Comparison of ENCODE assay signal across 15 cellular contexts in genomic region chr2:191670076-191670475, GRCh38. TPM values are rescaled to one million over a fixed set of nuclear protein-coding genes. Genes with fewer than 3 reads are reported as not detected.
DNase-seq lines count a peak whose midpoint lies in the region; ATAC-seq, FAIRE-seq and TF ChIP-seq lines count a peak whose summit lies in the region.
"Had no signal": no experiment of that assay in that cellular context is flagged by ENCODE, and none has a peak within 500 bp of the region (broad histone marks: within the 10 kb centered on the region; RNA-seq: fewer than 3 reads in every experiment).

No MANE protein-coding gene starts in this region.

- H2BK12ac ChIP-seq in H1 (ENCODE audit: low read depth, low read length): no peak overlapping the region

- H3K79me2 ChIP-seq in H1 (ENCODE audit: control insufficient read depth in 1 of 2, insufficient read depth in 2 of 2, low read length in 2 of 2): no peaks in the 10 kb centered on the region

- H3K18ac ChIP-seq in H1 (ENCODE audit: extremely low read depth, low read length): no peak overlapping the region

- TF ChIP-seq CTCF in H1 (IDR thresholded peaks at IDR 0.05; ENCODE audit: control extremely low read depth in 1 of 3, insufficient read depth in 1 of 3, low read depth in 1 of 3, low read length in 3 of 3) (no peak), upper lobe of left lung (IDR thresholded peaks at IDR 0.05) (no peak), esophagus squamous epithelium (IDR thresholded peaks at IDR 0.05) (no peak)

- H3K9me3 ChIP-seq in H1 (ENCODE audit: insufficient read depth in 2 of 2, low read depth in 1 of 2, low read length in 1 of 2) (no peaks in the 10 kb centered on the region), upper lobe of left lung (no peaks in the 10 kb centered on the region), esophagus squamous epithelium (no peaks in the 10 kb centered on the region)
- H3K9me3 ChIP-seq: gastroesophageal sphincter had no signal

- H3K4ac ChIP-seq in H1 (replicated peaks; ENCODE audit: insufficient read length, low read depth, low read length): no peak overlapping the region

- H2AK5ac ChIP-seq in H1 (ENCODE audit: low read depth, low read length): no peak overlapping the region

- no peak overlapping the region for H2BK5ac ChIP-seq in H1 (ENCODE audit: low read depth, low read length)

- POLR2A ChIA-PET in H1 (lab: Charles Lee; ENCODE audit: partially characterized antibody): interaction anchor here (1.2 kb wide), 1 partner anchor 8 kb away, joined by 3 read pairs; the partner anchor contains the start of gene NABP1

- no peak overlapping the region for H3K56ac ChIP-seq in H1 (replicated peaks; ENCODE audit: insufficient read length, low read depth, low read length)

- intact Hi-C loops in esophagus squamous epithelium (cut with DNase I): no loop called here

- no peak for TF ChIP-seq EP300 in H1 (IDR thresholded peaks at IDR 0.05; ENCODE audit: borderline replicate concordance in 1 of 2, low read depth in 2 of 2, low read length in 2 of 2)
- TF ChIP-seq EP300 in upper lobe of left lung (IDR thresholded peaks at IDR 0.05): no peak

- H3K9ac ChIP-seq in H1 (replicated peaks in 1 of 4; ENCODE audit: extremely low read depth in 1 of 4, low read depth in 3 of 4, low read length in 3 of 4): no peak overlapping the region

- H4K20me1 ChIP-seq in H1 (replicated peaks in 1 of 2; ENCODE audit: control insufficient read depth in 1 of 2, insufficient read depth in 2 of 2, low read length in 2 of 2): no peaks in the 10 kb centered on the region

- 0 out of 2 replicates have a peak overlapping the region, but pooled peaks have one; percentile 18 for H2AFZ ChIP-seq in H1 (ENCODE audit: low read length)

- H3K14ac ChIP-seq in H1 (ENCODE audit: insufficient read length): no peak overlapping the region

- H2BK15ac ChIP-seq in H1 (ENCODE audit: low read length): no peak overlapping the region

- H3K4me3 ChIP-seq in H1 (ENCODE audit: extremely low read depth in 1 of 4, insufficient read depth in 2 of 4, low read depth in 3 of 4, low read length in 4 of 4): no peak overlapping the region
- H3K4me3 ChIP-seq in upper lobe of left lung: no peak overlapping the region
- no peak overlapping the region for H3K4me3 ChIP-seq in esophagus squamous epithelium
- H3K4me3 ChIP-seq: gastroesophageal sphincter had no signal

- no peak for FAIRE-seq in H1 (lab: Jason Lieb, UNC)

- no peak overlapping the region for H2BK20ac ChIP-seq in H1 (ENCODE audit: low read length)

- no peak overlapping the region for H4K5ac ChIP-seq in H1 (ENCODE audit: insufficient read length, low read depth, low read length)

- no peak overlapping the region for H3K27ac ChIP-seq in H1 (ENCODE audit: low read depth, low read length)
- H3K27ac ChIP-seq in upper lobe of left lung: no peak overlapping the region
- no peak overlapping the region for H3K27ac ChIP-seq in esophagus squamous epithelium
- H3K27ac ChIP-seq: gastroesophageal sphincter had no signal

- CTCF ChIA-PET in H1 (lab: Charles Lee; ENCODE audit: partially characterized antibody): interaction anchor here (1.1 kb wide), 1 partner anchor 27 kb away, joined by 3 read pairs; no protein-coding TSS in a partner anchor

- H3K27me3 ChIP-seq in H1 (replicated peaks in 1 of 4; ENCODE audit: control insufficient read depth in 3 of 4, extremely low read depth in 1 of 4, insufficient read depth in 3 of 4, low read length in 3 of 4) (no peaks in the 10 kb centered on the region), upper lobe of left lung (no peaks in the 10 kb centered on the region), esophagus squamous epithelium (no peaks in the 10 kb centered on the region)
- H3K27me3 ChIP-seq: gastroesophageal sphincter had no signal

- H3K4me1 ChIP-seq in H1 (replicated peaks in 1 of 4; ENCODE audit: control insufficient read depth in 3 of 4, insufficient read depth in 4 of 4, low read length in 3 of 4): no peaks in the 10 kb centered on the region
- H3K4me1 ChIP-seq in upper lobe of left lung: no peaks in the 10 kb centered on the region
- H3K4me1 ChIP-seq in esophagus squamous epithelium: no peaks in the 10 kb centered on the region
- H3K4me1 ChIP-seq: gastroesophageal sphincter had no signal

- H3K4me2 ChIP-seq in H1 (ENCODE audit: insufficient read depth in 1 of 2, low read depth in 2 of 2, low read length in 2 of 2): no peak overlapping the region

- no peaks in the 10 kb centered on the region for H3K23me2 ChIP-seq in H1 (ENCODE audit: low read depth, low read length)

- H3K36me3 ChIP-seq in H1 (ENCODE audit: control insufficient read depth in 2 of 4, insufficient read depth in 4 of 4, low read length in 3 of 4) (no peaks in the 10 kb centered on the region), upper lobe of left lung (no peaks in the 10 kb centered on the region), esophagus squamous epithelium (no peaks in the 10 kb centered on the region)
- H3K36me3 ChIP-seq: gastroesophageal sphincter had no signal

- TF ChIP-seq RAD21 in H1 (IDR thresholded peaks at IDR 0.05 in 1 of 2, conservative IDR thresholded peaks at IDR 0.05 in 1 of 2; ENCODE audit: low read depth in 2 of 2, low read length in 2 of 2): no peak

- H3K23ac ChIP-seq in H1 (ENCODE audit: insufficient read length): no peak overlapping the region

- no peaks in the 10 kb centered on the region for H3K79me1 ChIP-seq in H1 (ENCODE audit: low read depth, low read length)

- ATAC-seq in GM18873 (IDR thresholded peaks at IDR 0.05; ENCODE audit: low FRiP score, unreplicated experiment): peak; percentile 45
- ATAC-seq in GM21529 (IDR thresholded peaks at IDR 0.05; ENCODE audit: unreplicated experiment): peak; percentile 50
- ATAC-seq in HG03064 (IDR thresholded peaks at IDR 0.05; ENCODE audit: low read depth, unreplicated experiment): peak; percentile 68
- ATAC-seq in upper lobe of left lung (ENCODE audit: low FRiP score in 2 of 2): no peak
- ATAC-seq: gastroesophageal sphincter, left lobe of liver had no signal

- no peak overlapping the region for H2BK120ac ChIP-seq in H1 (replicated peaks; ENCODE audit: low read depth, low read length)

- DNase-seq in H1 (ENCODE audit: low read depth in 1 of 2, low spot score in 2 of 2): no peak
- DNase-seq in NCI-H1417 (lab: John Stamatoyannopoulos, UW): no peak
- DNase-seq in upper lobe of left lung: no peak
- no peak for DNase-seq in esophagus squamous epithelium (lab: John Stamatoyannopoulos, UW)
- DNase-seq in SHP77 (lab: John Stamatoyannopoulos, UW): no peak
- DNase-seq: anterior cingulate cortex; CD4-positive, alpha-beta memory T cell; Kasumi-1; NCI-H2171; stimulated activated CD4-positive, alpha-beta T cell treated with anti-CD3 and anti-CD28 coated beads, Interleukin-15, amount 100 ng/mL, for 24 hours had no signal

- H4K8ac ChIP-seq in H1 (ENCODE audit: extremely low read depth, insufficient read depth, low read length): no peak overlapping the region

- no peak for TF ChIP-seq POLR2A in H1 (IDR thresholded peaks at IDR 0.05; ENCODE audit: control extremely low read depth in 1 of 2, low read depth in 2 of 2, low read length in 2 of 2)
- no peak for TF ChIP-seq POLR2A in upper lobe of left lung (IDR thresholded peaks at IDR 0.05)
- no peak for TF ChIP-seq POLR2A in esophagus squamous epithelium (IDR thresholded peaks at IDR 0.05)

- H4K91ac ChIP-seq in H1 (replicated peaks; ENCODE audit: insufficient read length, low read length): no peak overlapping the region

TF ChIP-seq in H1, 55 proteins besides CTCF, POLR2A, EP300 and RAD21:
- TF ChIP-seq CBX8 (IDR thresholded peaks at IDR 0.05; ENCODE audit: borderline replicate concordance, low read depth, low read length) (no peak), RNF2 (IDR thresholded peaks at IDR 0.05; ENCODE audit: borderline replicate concordance, low read depth, low read length, missing control alignments, poor library complexity, severe bottlenecking) (no peak), SIX5 (IDR thresholded peaks at IDR 0.05; ENCODE audit: low read depth, low read length) (no peak), NRF1 (IDR thresholded peaks at IDR 0.05; ENCODE audit: low read depth, low read length) (no peak), SIRT6 (IDR thresholded peaks at IDR 0.05; ENCODE audit: low read length) (no peak), RFX5 (IDR thresholded peaks at IDR 0.05; ENCODE audit: borderline replicate concordance, low read depth, low read length) (no peak), GABPA (IDR thresholded peaks at IDR 0.05; ENCODE audit: borderline replicate concordance, insufficient read depth, low read length) (no peak), ZNF274 (IDR thresholded peaks at IDR 0.05; ENCODE audit: borderline replicate concordance, extremely low read depth, low read length) (no peak), SRF (IDR thresholded peaks at IDR 0.05; ENCODE audit: low read depth, low read length) (no peak), SP4 (IDR thresholded peaks at IDR 0.05; ENCODE audit: low read length) (no peak), TEAD4 (IDR thresholded peaks at IDR 0.05; ENCODE audit: low read depth, low read length) (no peak), FOSL1 (IDR thresholded peaks at IDR 0.05; ENCODE audit: insufficient read depth, low read depth, low read length) (no peak), HDAC2 (IDR thresholded peaks at IDR 0.05; ENCODE audit: borderline replicate concordance in 1 of 2, low read depth in 2 of 2, low read length in 2 of 2) (no peak), BRCA1 (IDR thresholded peaks at IDR 0.05; ENCODE audit: low read depth, low read length) (no peak)

RNA-seq across cellular contexts. Expression of gene NABP1, which starts 7.9 kb away (rescaled TPM):
- total RNA-seq in H1 (2021; fragmentation: NEBNext Ultra II Directional; extraction: Animal tissue kit (Norgen Biotek cat#: 25700)): 4.8 and 5.0 TPM in 2 replicates
- polyA plus RNA-seq in H1 (2011; rRNA removed): 0.58 and 0.63 TPM in 2 replicates
- 0.81 TPM for polyA plus RNA-seq in H1 (2011; cell fraction: cytosol; rRNA removed)
- 3.3 TPM for polyA plus RNA-seq in H1 (2011; cell fraction: nucleus; rRNA removed)
- polyA plus RNA-seq in H1 (2012, experiment 1 of 2): 0.89 to 2.0 TPM (median 1.5 TPM) in 4 replicates
- 0.30 TPM for polyA plus RNA-seq in H1 (2012, experiment 2 of 2)
- polyA plus RNA-seq in H1 (2013, experiment 1 of 2): 3.0 TPM
- 2.8 TPM for polyA plus RNA-seq in H1 (2013, experiment 2 of 2)
- polyA minus RNA-seq in H1 (2011; rRNA and poly(A)+ RNA removed): 1.9 and 3.0 TPM in 2 replicates
- polyA minus RNA-seq in H1 (2011; cell fraction: cytosol; rRNA and poly(A)+ RNA removed): 2.7 TPM
- 11.5 TPM for polyA minus RNA-seq in H1 (2011; cell fraction: nucleus; rRNA and poly(A)+ RNA removed)
- total RNA-seq in upper lobe of left lung: 100 to 1,000 TPM in 1 of 6 donors, 10 to 100 TPM in 5; 35.7 to 137 (median 46.9) TPM
- 10 to 100 TPM; 13.8 to 50.3 (median 23.9) TPM for total RNA-seq in esophagus squamous epithelium

Comparison
In these comparisons a context has a peak if more than half of its experiments do, and no peak if none do; other contexts are left out.
1. ATAC-seq: peak in GM18873 (single experiment), GM21529 (single experiment) and HG03064 (single experiment); none in upper lobe of left lung (0 of 2).